In the genomic region with DNA sequence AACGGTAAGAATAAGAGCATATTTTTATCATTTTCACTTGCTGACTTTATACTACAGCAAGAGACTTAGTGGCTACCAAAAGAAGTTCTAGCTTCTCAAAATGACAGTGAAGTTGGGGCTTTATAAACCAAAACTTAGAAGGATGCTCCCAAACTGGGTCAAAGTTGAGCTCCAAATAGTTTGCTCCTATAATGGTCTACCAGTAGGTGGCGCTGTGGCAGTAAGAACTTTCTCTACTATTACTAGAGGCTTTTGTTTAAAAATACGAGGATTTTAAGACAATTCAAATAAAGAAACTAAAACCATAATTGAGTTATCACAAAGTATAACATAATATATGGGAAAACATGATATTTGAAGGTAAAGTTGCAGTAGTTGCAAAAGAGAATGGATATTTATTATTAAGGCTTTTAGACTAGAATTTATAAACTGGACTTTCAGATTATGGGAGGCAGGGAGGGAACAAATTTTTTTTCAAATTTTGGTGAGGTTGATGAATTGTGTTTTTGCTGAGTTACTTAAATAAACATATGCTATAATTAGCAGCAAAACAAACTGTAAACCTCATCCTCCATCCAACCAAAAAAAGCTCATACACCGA, we compare ENCODE assay signal across 8 cellular contexts.
DNase-seq lines count a peak whose midpoint lies in the region; ATAC-seq and TF ChIP-seq lines count a peak whose summit lies in the region.

No MANE protein-coding gene starts in this region.

- H3K9me3 ChIP-seq in lung (ENCODE audit: control insufficient read depth in 2 of 2, insufficient read depth in 1 of 2, low read length in 1 of 2), result no peaks in the 10 kb centered on the region

- DNase-seq in NCI-H510A treated with DMSO at 0.1 percent for 48 hours (lab: John Stamatoyannopoulos, UW) (peak; percentile 70), NCI-H510A (lab: John Stamatoyannopoulos, UW) (no peak), NCI-H2196 (lab: John Stamatoyannopoulos, UW; ENCODE audit: unreplicated experiment) (peak; percentile 71), dedifferentiated amniotic fluid mesenchymal stem cell (ENCODE audit: extremely low spot score) (peak; percentile 75), lung (ENCODE audit: low spot score) (peak; percentile 47), NCI-H187 (lab: John Stamatoyannopoulos, UW) (no peak)
- DNase-seq in activated CD4-positive, alpha-beta T cell treated with anti-CD3 and anti-CD28 coated beads, Interleukin-2, amount 50 U/mL, for 24 hours (ENCODE audit: low read depth in 1 of 2, low spot score in 1 of 2), result peak; percentile 10 to 66
- DNase-seq in stimulated activated CD8-positive, alpha-beta memory T cell treated with anti-CD3 and anti-CD28 coated beads, Interleukin-2, amount 100 ng/mL, for 48 hours (ENCODE audit: low read depth in 2 of 2), result peak; percentile 30 to 32

- H3K36me3 ChIP-seq in lung (ENCODE audit: control insufficient read depth in 2 of 2, insufficient read depth in 2 of 2, low read length in 2 of 2), result peaks cover 0 to 10% of the 10 kb centered on the region in 2 donors

- no peak overlapping the region for H3K4me3 ChIP-seq in lung

- H3K27me3 ChIP-seq in lung (ENCODE audit: control insufficient read depth, insufficient read depth), result no peaks in the 10 kb centered on the region

- peak; percentile 80 for TF ChIP-seq CTCF in lung (IDR thresholded peaks at IDR 0.05; ENCODE audit: control extremely low read depth, extremely low read depth)

- no peak overlapping the region for H3K27ac ChIP-seq in lung (ENCODE audit: low read depth in 1 of 2, low read length in 1 of 2)

- WGBS in lung, 2 donors, result 45 to 50% methylated on average over 4 of the region's 4 CpGs

- H3K4me1 ChIP-seq in lung (ENCODE audit: control insufficient read depth in 2 of 2, insufficient read depth in 2 of 2, low read length in 2 of 2), result no peaks in the 10 kb centered on the region

- ATAC-seq in lung (ENCODE audit: insufficient read depth, low FRiP score), result no peak

Comparison
In these comparisons a context has a peak if more than half of its experiments do, and no peak if none do; other contexts are left out.
1. DNase-seq: peak in NCI-H510A treated with DMSO at 0.1 percent for 48 hours (single experiment), NCI-H2196 (single experiment), activated CD4-positive, alpha-beta T cell treated with anti-CD3 and anti-CD28 coated beads, Interleukin-2, amount 50 U/mL, for 24 hours (2 of 2), dedifferentiated amniotic fluid mesenchymal stem cell (single experiment), lung (single experiment) and stimulated activated CD8-positive, alpha-beta memory T cell treated with anti-CD3 and anti-CD28 coated beads, Interleukin-2, amount 100 ng/mL, for 48 hours (2 of 2); none in NCI-H510A (single experiment) and NCI-H187 (0 of 2).